ENCODE assay signal across 16 cellular contexts in the genomic region with DNA sequence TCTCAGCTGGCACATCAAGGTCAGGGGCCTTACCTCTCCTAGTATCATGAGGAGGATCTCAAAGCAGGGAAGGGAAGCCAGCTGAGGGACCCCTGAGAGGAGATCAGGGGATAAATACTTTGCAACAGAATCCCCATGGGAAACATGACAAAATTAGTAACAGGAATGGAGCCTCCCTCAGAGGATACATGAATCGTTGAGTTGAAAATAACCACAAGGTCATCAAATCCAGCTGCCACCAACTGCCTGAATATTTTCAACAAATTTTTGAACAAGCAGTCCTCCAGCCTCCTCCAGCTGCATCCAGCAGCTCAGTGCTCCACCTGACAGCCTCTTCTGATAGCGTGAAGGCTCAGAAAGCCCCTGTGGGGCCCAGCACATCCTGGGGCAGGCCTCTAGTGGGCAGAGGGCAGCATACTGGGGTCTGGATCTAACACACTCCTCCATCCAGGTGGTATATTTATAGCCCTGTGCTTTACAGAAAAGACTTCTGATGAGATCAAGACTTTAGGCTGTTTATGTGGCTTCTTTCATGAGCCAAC.
"Had no signal": no experiment of that assay in that cellular context is flagged by ENCODE, and none has a peak within 500 bp of the region (broad histone marks: within the 10 kb centered on the region; RNA-seq: fewer than 3 reads in every experiment).

No MANE protein-coding gene starts in this region.

- ATAC-seq: gastroesophageal sphincter; left lobe of liver; naive thymus-derived CD8-positive, alpha-beta T cell; stimulated activated naive CD8-positive, alpha-beta T cell treated with anti-CD3 and anti-CD28 coated beads, Interleukin-15, Interleukin-2, amounts not matched to agents 100 U/mL and 50 U/mL, for 24 hours had no signal

- H3K27me3 ChIP-seq: dorsolateral prefrontal cortex, gastroesophageal sphincter, neutrophil, suprapubic skin, thyroid gland had no signal

- DNase-seq: cortex of kidney; dorsolateral prefrontal cortex; effector memory CD4-positive, alpha-beta T cell; foreskin fibroblast; glutamatergic neuron; islet precursor cell; mammary epithelial cell; naive thymus-derived CD8-positive, alpha-beta T cell; stimulated activated CD4-positive, alpha-beta T cell treated with anti-CD3 and anti-CD28 coated beads, Interleukin-2, amount 100 ng/mL, for 48 hours; stimulated activated naive CD8-positive, alpha-beta T cell treated with anti-CD3 and anti-CD28 coated beads, Interleukin-15, Interleukin-2, amounts not matched to agents 100 U/mL and 50 U/mL, for 24 hours; thyroid gland had no signal

- H3K36me3 ChIP-seq: gastroesophageal sphincter, neutrophil, suprapubic skin, thyroid gland had no signal

- H3K9me3 ChIP-seq: gastroesophageal sphincter, neutrophil, suprapubic skin, thyroid gland had no signal

- H3K27ac ChIP-seq: dorsolateral prefrontal cortex, gastroesophageal sphincter, neutrophil, suprapubic skin, thyroid gland had no signal

- H3K4me2 ChIP-seq: smooth muscle cell had no signal

- H3K4me3 ChIP-seq: dorsolateral prefrontal cortex, gastroesophageal sphincter, smooth muscle cell, suprapubic skin, thyroid gland had no signal

- H3K4me1 ChIP-seq: gastroesophageal sphincter, thyroid gland had no signal
